8 cellular contexts compared by ENCODE assay signal in the genomic region with DNA sequence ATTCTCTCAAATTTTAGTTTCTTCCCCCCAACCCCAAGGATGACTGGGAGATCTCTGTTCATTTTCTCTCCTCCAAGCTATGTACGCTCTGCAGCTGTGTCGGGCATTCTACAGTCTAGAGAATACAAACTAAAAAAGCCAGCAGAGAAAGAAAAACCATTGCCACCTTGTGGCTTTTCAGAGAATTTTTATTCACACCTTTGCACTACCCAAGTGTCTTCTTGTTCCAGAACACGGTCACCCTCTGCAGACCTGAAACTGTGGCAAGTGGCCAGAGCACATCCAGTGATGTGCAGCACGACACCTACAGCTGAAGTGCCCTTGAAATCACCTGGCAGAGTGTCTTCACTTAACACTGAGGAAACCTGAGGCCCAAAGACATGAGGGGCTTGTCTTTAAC.
A peak's percentile ranks its signal among the peaks of the same experiment; 100 is the strongest.
DNase-seq lines count a peak whose midpoint lies in the region; ATAC-seq, FAIRE-seq and TF ChIP-seq lines count a peak whose summit lies in the region.

No MANE protein-coding gene starts in this region.

- dilution Hi-C loops in keratinocyte (cut with MboI; ENCODE audit: extremely low pct_ligation_motif_present, low sequenced_read_pairs): no loop called here

- H3K27ac ChIP-seq in Karpas-422 (ENCODE audit: low read length) (no peak overlapping the region), keratinocyte (ENCODE audit: control insufficient read depth, insufficient read depth, low read length) (no peak overlapping the region)

- H3K9me3 Mint-ChIP-seq in activated T-helper 17 cell treated with anti-CD3 and anti-CD28 coated beads, Interleukin-2, amount 50 U/mL, for 72 hours: no peaks in the 10 kb centered on the region

- H3K9ac ChIP-seq in Karpas-422 (ENCODE audit: low read length) (no peak overlapping the region), keratinocyte (ENCODE audit: control insufficient read depth, extremely low read depth, insufficient read depth, low read length) (no peak overlapping the region)

- H3K36me3 ChIP-seq in Karpas-422 (ENCODE audit: insufficient read depth, low read length): no peaks in the 10 kb centered on the region
- H3K36me3 ChIP-seq in keratinocyte (ENCODE audit: control insufficient read depth in 2 of 2, extremely low read depth in 1 of 2, insufficient read depth in 2 of 2, low read length in 2 of 2): no peaks in the 10 kb centered on the region

- peak in 2 of 3 experiments; percentile 21 to 32 for TF ChIP-seq CTCF in keratinocyte (optimal IDR thresholded peaks at IDR 0.05 in 1 of 3, IDR thresholded peaks at IDR 0.05 in 1 of 3, conservative IDR thresholded peaks at IDR 0.05 in 1 of 3; ENCODE audit: extremely low read depth in 1 of 3, insufficient read depth in 2 of 3, low read length in 3 of 3)

- no peaks in the 10 kb centered on the region for H3K9me1 ChIP-seq in keratinocyte (ENCODE audit: control insufficient read depth, extremely low read depth, insufficient read depth, low read length)

- H3K4me3 Mint-ChIP-seq in activated T-helper 17 cell treated with anti-CD3 and anti-CD28 coated beads, Interleukin-2, amount 50 U/mL, for 72 hours: no peak overlapping the region

- H2AFZ ChIP-seq in Karpas-422 (ENCODE audit: low read length) (no peak overlapping the region), keratinocyte (ENCODE audit: control insufficient read depth, low read length) (no peak overlapping the region)

- H3K4me1 ChIP-seq in Karpas-422 (ENCODE audit: low read length) (no peaks in the 10 kb centered on the region), keratinocyte (ENCODE audit: control insufficient read depth, extremely low read depth, insufficient read depth, low read length) (peaks cover 4% of the 10 kb centered on the region)

- no peaks in the 10 kb centered on the region for H3K4me1 Mint-ChIP-seq in activated T-helper 17 cell treated with anti-CD3 and anti-CD28 coated beads, Interleukin-2, amount 50 U/mL, for 72 hours

- peak; percentile 68 for ATAC-seq in activated T-helper 17 cell treated with anti-CD3 and anti-CD28 coated beads, Interleukin-2, amount 50 U/mL, for 72 hours (replicated peaks)

- H3K9me3 ChIP-seq in Karpas-422 (ENCODE audit: low read length) (no peaks in the 10 kb centered on the region), keratinocyte (ENCODE audit: control insufficient read depth, low read depth, low read length) (no peaks in the 10 kb centered on the region)

- no peaks in the 10 kb centered on the region for H3K9me2 ChIP-seq in Karpas-422 (replicated peaks; ENCODE audit: insufficient read depth, low read length)

- H3K4me2 ChIP-seq in Karpas-422 (ENCODE audit: low read depth, low read length, poor library complexity, severe bottlenecking): no peak overlapping the region
- no peak overlapping the region for H3K4me2 ChIP-seq in keratinocyte (ENCODE audit: control insufficient read depth, extremely low read depth, insufficient read depth, low read depth, low read length)

- H3K36me3 Mint-ChIP-seq in activated T-helper 17 cell treated with anti-CD3 and anti-CD28 coated beads, Interleukin-2, amount 50 U/mL, for 72 hours (ENCODE audit: low read depth): no peaks in the 10 kb centered on the region

- no peak overlapping the region for H3K4me3 ChIP-seq in Karpas-422 (ENCODE audit: low read length)
- H3K4me3 ChIP-seq in keratinocyte (ENCODE audit: control insufficient read depth in 2 of 3, extremely low read depth in 1 of 3, insufficient read depth in 2 of 3, low read depth in 1 of 3, low read length in 3 of 3): no peak overlapping the region

- H3K79me2 ChIP-seq in Karpas-422 (ENCODE audit: low read length) (no peaks in the 10 kb centered on the region), keratinocyte (ENCODE audit: control insufficient read depth, insufficient read depth, low read length) (no peaks in the 10 kb centered on the region)

- peak; percentile 44 for FAIRE-seq in keratinocyte (lab: Jason Lieb, UNC)

- peak; percentile 13 for DNase-seq in NCI-H2107 treated with DMSO at 0.1 percent for 48 hours (lab: John Stamatoyannopoulos, UW; ENCODE audit: unreplicated experiment)
- no peak for DNase-seq in NCI-H2107 (lab: John Stamatoyannopoulos, UW)
- peak; percentile 73 for DNase-seq in Karpas-422
- no peak for DNase-seq in keratinocyte (ENCODE audit: low read depth, low spot score)
- DNase-seq in amygdala (lab: John Stamatoyannopoulos, UW): no peak
- no peak for DNase-seq in COLO668 (lab: John Stamatoyannopoulos, UW; ENCODE audit: unreplicated experiment)
- DNase-seq in ecto neural progenitor cell (ENCODE audit: low spot score): no peak

- H4K20me1 ChIP-seq in Karpas-422 (ENCODE audit: insufficient read depth, low read depth, low read length): no peaks in the 10 kb centered on the region
- no peaks in the 10 kb centered on the region for H4K20me1 ChIP-seq in keratinocyte (ENCODE audit: control insufficient read depth, extremely low read depth, insufficient read depth, low read length)

- no peak overlapping the region for H3K27ac Mint-ChIP-seq in activated T-helper 17 cell treated with anti-CD3 and anti-CD28 coated beads, Interleukin-2, amount 50 U/mL, for 72 hours

- H3K27me3 ChIP-seq in Karpas-422 (ENCODE audit: low read length): no peaks in the 10 kb centered on the region
- no peaks in the 10 kb centered on the region for H3K27me3 ChIP-seq in keratinocyte (ENCODE audit: control insufficient read depth, extremely low read depth, insufficient read depth, low read length)

- H3K27me3 Mint-ChIP-seq in activated T-helper 17 cell treated with anti-CD3 and anti-CD28 coated beads, Interleukin-2, amount 50 U/mL, for 72 hours: no peaks in the 10 kb centered on the region

Comparison
In these comparisons a context has a peak if more than half of its experiments do, and no peak if none do; other contexts are left out.
1. DNase-seq: peak in NCI-H2107 treated with DMSO at 0.1 percent for 48 hours (single experiment) and Karpas-422 (single experiment); none in NCI-H2107 (single experiment), keratinocyte (single experiment), amygdala (0 of 56), COLO668 (single experiment) and ecto neural progenitor cell (single experiment).